20 cellular contexts compared by ENCODE assay signal in genomic region chr7:91140982-91141381, GRCh38.
DNase-seq lines count a peak whose midpoint lies in the region; ATAC-seq, FAIRE-seq and TF ChIP-seq lines count a peak whose summit lies in the region.
"Had no signal": no experiment of that assay in that cellular context is flagged by ENCODE, and none has a peak within 500 bp of the region (broad histone marks: within the 10 kb centered on the region; RNA-seq: fewer than 3 reads in every experiment).

No MANE protein-coding gene starts in this region.

- H3K9me3 Mint-ChIP-seq in nephron = no peaks in the 10 kb centered on the region
- H3K9me3 Mint-ChIP-seq: activated naive CD4-positive, alpha-beta T cell treated with anti-CD3 and anti-CD28 coated beads, Interleukin-2, amount 50 U/mL, for 24 hours had no signal

- intact Hi-C loops in GM12878 (cut with micrococcal nuclease; ENCODE audit: unreplicated experiment) = no loop called here

- peaks cover 25% of the 10 kb centered on the region for H3K4me1 Mint-ChIP-seq in nephron
- H3K4me1 Mint-ChIP-seq: activated naive CD4-positive, alpha-beta T cell treated with anti-CD3 and anti-CD28 coated beads, Interleukin-2, amount 50 U/mL, for 24 hours had no signal

- no peak overlapping the region for H2AFZ ChIP-seq in GM12878 (ENCODE audit: control insufficient read depth, low read depth, low read length)

- no peak for TF ChIP-seq RAD21 in GM12878 (IDR thresholded peaks at IDR 0.05; ENCODE audit: insufficient read depth, low read depth, low read length)

- no peaks in the 10 kb centered on the region for H3K36me3 ChIP-seq in GM12878 (ENCODE audit: control insufficient read depth in 2 of 2, insufficient read depth in 2 of 2, low read length in 1 of 2)
- H3K36me3 ChIP-seq: ovary had no signal

- H3K4me3 Mint-ChIP-seq in nephron = no peak overlapping the region
- H3K4me3 Mint-ChIP-seq: activated naive CD4-positive, alpha-beta T cell treated with anti-CD3 and anti-CD28 coated beads, Interleukin-2, amount 50 U/mL, for 24 hours; dendritic cell treated with granulocyte-macrophage colony-stimulating factor and Interleukin-4, amounts not matched to agents 40 ng/mL and 50 ng/mL, for 4 days had no signal

- no TSS peak for BruUV-seq in GM12878 (replicated peaks; lab: Mats Ljungman, UMichigan)

- no peak overlapping the region for H3K4me3 ChIP-seq in GM12878
- H3K4me3 ChIP-seq: ovary, SK-N-MC, testis had no signal

- H3K27me3 Mint-ChIP-seq in nephron (ENCODE audit: low read depth) = no peaks in the 10 kb centered on the region
- H3K27me3 Mint-ChIP-seq: dendritic cell treated with granulocyte-macrophage colony-stimulating factor and Interleukin-4, amounts not matched to agents 40 ng/mL and 50 ng/mL, for 4 days had no signal

- peak; percentile 42 for ATAC-seq in GM18511 (IDR thresholded peaks at IDR 0.05; ENCODE audit: unreplicated experiment)
- ATAC-seq in GM12878 = no peak
- ATAC-seq in HG03139 (IDR thresholded peaks at IDR 0.05; ENCODE audit: unreplicated experiment) = no peak
- ATAC-seq in GM19395 (IDR thresholded peaks at IDR 0.05; ENCODE audit: unreplicated experiment) = no peak
- ATAC-seq: foreskin keratinocyte had no signal

- no peak for TF ChIP-seq EP300 in GM12878 (IDR thresholded peaks at IDR 0.05; ENCODE audit: borderline replicate concordance in 1 of 2, control insufficient read depth in 1 of 2, low read depth in 2 of 2, low read length in 2 of 2)

- in situ Hi-C loops in GM12878 (cut with MboI) = no loop called here

- SMC1A ChIA-PET in GM12878 (lab: Charles Lee; ENCODE audit: uncharacterized antibody, unreplicated experiment) = no interaction called here

- no peaks in the 10 kb centered on the region for H3K4me1 ChIP-seq in GM12878 (ENCODE audit: control insufficient read depth, insufficient read depth, low read length)
- H3K4me1 ChIP-seq: foreskin keratinocyte, testis had no signal

- no peaks in the 10 kb centered on the region for H3K27me3 ChIP-seq in GM12878 (replicated peaks in 1 of 2; ENCODE audit: control insufficient read depth in 2 of 2, insufficient read depth in 2 of 2, low read length in 1 of 2)
- H3K27me3 ChIP-seq: foreskin keratinocyte, ovary, testis had no signal

- peak overlapping the region; percentile 67 to 89 (median 71) for H3K27ac Mint-ChIP-seq in nephron
- H3K27ac Mint-ChIP-seq: activated naive CD4-positive, alpha-beta T cell treated with anti-CD3 and anti-CD28 coated beads, Interleukin-2, amount 50 U/mL, for 24 hours; dendritic cell treated with granulocyte-macrophage colony-stimulating factor and Interleukin-4, amounts not matched to agents 40 ng/mL and 50 ng/mL, for 4 days had no signal

- H3K79me2 ChIP-seq in GM12878 (ENCODE audit: control insufficient read depth, insufficient read depth, low read length) = no peaks in the 10 kb centered on the region

- TF ChIP-seq POLR2A in GM12878 (IDR thresholded peaks at IDR 0.05; ENCODE audit: low read depth, low read length) = no peak

- no peaks in the 10 kb centered on the region for H3K36me3 Mint-ChIP-seq in nephron (ENCODE audit: low read depth)
- H3K36me3 Mint-ChIP-seq: activated naive CD4-positive, alpha-beta T cell treated with anti-CD3 and anti-CD28 coated beads, Interleukin-2, amount 50 U/mL, for 24 hours had no signal

- no peak for TF ChIP-seq CTCF in GM12878 (IDR thresholded peaks at IDR 0.05 in 2 of 3, conservative IDR thresholded peaks at IDR 0.05 in 1 of 3; ENCODE audit: control insufficient read depth in 2 of 3, extremely low read depth in 1 of 3, insufficient read depth in 1 of 3, low read depth in 3 of 3, low read length in 3 of 3)
- TF ChIP-seq CTCF in nephron (IDR thresholded peaks at IDR 0.05; ENCODE audit: unreplicated experiment in 3 of 3) = no peak
- TF ChIP-seq CTCF in RWPE1 (conservative IDR thresholded peaks at IDR 0.05; ENCODE audit: low read depth) = no peak

- POLR2A ChIA-PET in GM12878 (lab: Charles Lee) (no interaction called here), RWPE1 (lab: Yijun Ruan, JAX; ENCODE audit: low non-redundant PET) (no interaction called here)

- H3K4me2 ChIP-seq in GM12878 (ENCODE audit: control insufficient read depth, insufficient read depth) = no peak overlapping the region

- RAD21 ChIA-PET in GM12878 (lab: Charles Lee; ENCODE audit: unreplicated experiment) = no interaction called here

- CTCF ChIA-PET in GM12878 (lab: Yijun Ruan, JAX) = no interaction called here
- CTCF ChIA-PET in RWPE1 (lab: Yijun Ruan, JAX) = no interaction called here

- H3K9me3 ChIP-seq in GM12878 (replicated peaks; ENCODE audit: control insufficient read depth, insufficient read depth, low read length) = no peaks in the 10 kb centered on the region
- H3K9me3 ChIP-seq: ovary, testis had no signal

- peak; percentile 48 for DNase-seq in NAMALWA (ENCODE audit: low spot score)
- no peak for DNase-seq in GM12878 (ENCODE audit: low read depth, low spot score)
- no peak for DNase-seq in RWPE1 (ENCODE audit: low spot score)
- no peak for DNase-seq in HUDEP-2 (lab: John Stamatoyannopoulos, UW; ENCODE audit: unreplicated experiment in 76 of 76)
- DNase-seq: foreskin keratinocyte; NCI-H1694; NCI-H345; NK-92 treated with Interleukin-12 subunit alpha and Interleukin-12 subunit beta, amount 100 ng/mL, for 24 hours; ovary; stimulated activated CD4-positive, alpha-beta T cell treated with anti-CD3 and anti-CD28 coated beads, Interleukin-4, amount 100 ng/mL, for 1 hour; testis had no signal

- no peak for FAIRE-seq in GM12878 (lab: Jason Lieb, UNC)
- FAIRE-seq: H54, TTC549 had no signal

- H4K20me1 ChIP-seq in GM12878 (ENCODE audit: control insufficient read depth, insufficient read depth) = no peaks in the 10 kb centered on the region

- WGBS in GM12878 (ENCODE audit: insufficient coverage, insufficient replicate concordance, low lambda C conversion rate, missing lambda C conversion rate) = 39% methylated on average over 4 of the region's 4 CpGs

- H3K9ac ChIP-seq in GM12878 (ENCODE audit: control insufficient read depth, insufficient read depth, low read length) = no peak overlapping the region

- no peak overlapping the region for H3K27ac ChIP-seq in GM12878 (ENCODE audit: control insufficient read depth, insufficient read depth)
- H3K27ac ChIP-seq in RWPE1 = no peak overlapping the region
- H3K27ac ChIP-seq: foreskin keratinocyte, ovary, SK-N-MC, testis had no signal

TF ChIP-seq in GM12878, 131 proteins besides CTCF, POLR2A, EP300 and RAD21:
- no peak for TF ChIP-seq MEF2A (IDR thresholded peaks at IDR 0.05; ENCODE audit: insufficient read depth, low read depth, low read length)
- TF ChIP-seq CUX1 (IDR thresholded peaks at IDR 0.05; ENCODE audit: insufficient replicate concordance, low read depth, low read length) = no peak
- TF ChIP-seq NKRF (conservative IDR thresholded peaks at IDR 0.05) = no peak
- TF ChIP-seq SPI1 (IDR thresholded peaks at IDR 0.05; ENCODE audit: borderline replicate concordance, insufficient read depth, low read depth, low read length) = peak; percentile 22; the same call in 1 of the 2 replicates
- no peak for TF ChIP-seq JUNB (IDR thresholded peaks at IDR 0.05)
- TF ChIP-seq KLF5 (IDR thresholded peaks at IDR 0.05; ENCODE audit: partially characterized antibody) = no peak
